Comparison of ENCODE assay signal across 8 cellular contexts in the genomic region with DNA sequence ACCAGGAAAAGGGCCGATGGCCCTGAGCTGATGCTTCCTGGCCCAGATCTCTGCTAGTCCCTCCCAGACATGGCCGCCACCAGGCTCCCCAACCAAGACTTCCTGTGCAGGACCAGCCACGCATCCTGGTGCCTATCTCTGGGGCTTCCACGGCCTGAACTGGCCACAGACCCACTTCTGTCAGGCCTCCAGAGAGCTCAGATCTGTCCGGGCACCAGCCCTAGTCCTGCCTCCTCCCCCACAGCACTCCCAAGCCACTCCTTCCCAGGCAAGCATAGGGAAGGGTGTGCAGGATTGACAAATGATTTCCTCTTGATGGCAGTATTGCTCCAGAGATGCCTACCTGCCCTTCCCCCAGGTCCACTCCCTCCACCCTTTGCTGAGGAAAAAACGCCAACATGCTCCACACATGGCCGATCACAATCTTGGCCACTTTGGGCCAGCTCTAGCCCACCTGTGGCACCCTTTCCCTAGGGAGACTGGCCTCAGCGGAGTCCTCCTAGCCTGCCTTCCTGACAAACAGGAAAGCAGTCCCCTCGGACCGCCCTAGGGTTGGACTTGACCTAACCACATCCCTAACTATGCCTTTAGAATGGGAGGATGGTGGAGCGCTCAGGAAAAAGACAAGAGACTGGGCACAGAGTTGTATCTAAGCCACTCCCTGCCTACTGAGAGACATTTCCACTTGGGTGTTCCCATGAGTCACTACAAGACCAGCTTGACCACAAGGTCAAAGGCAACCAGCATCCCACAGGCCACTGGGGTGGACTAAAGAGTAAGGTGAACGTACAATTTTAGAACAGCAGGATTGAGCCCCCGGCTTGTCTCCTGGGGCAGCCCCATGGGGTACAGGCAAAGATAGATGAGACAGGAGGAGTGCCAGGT.
DNase-seq lines count a peak whose midpoint lies in the region; ATAC-seq and TF ChIP-seq lines count a peak whose summit lies in the region.

No MANE protein-coding gene starts in this region.

- H4K20me1 ChIP-seq in SU-DHL-6 (ENCODE audit: low read depth, low read length), result no peaks in the 10 kb centered on the region

- intact Hi-C loops in gastrocnemius medialis (cut with DNase I; ENCODE audit: low total_unique reads), result no loop called here

- in situ Hi-C loops in gastrocnemius medialis (cut with MboI; ENCODE audit: low sequenced_read_pairs in 4 of 4), result no loop called here

- no peaks in the 10 kb centered on the region for H3K4me1 ChIP-seq in gastrocnemius medialis

- DNase-seq in DMS53 treated with DMSO at 0.1 percent for 48 hours (lab: John Stamatoyannopoulos, UW; ENCODE audit: unreplicated experiment), result peak; percentile 55
- DNase-seq in HT1080 (ENCODE audit: low read depth), result peak; percentile 74
- peak; percentile 80 for DNase-seq in glomerular visceral epithelial cell (ENCODE audit: extremely low spot score)
- DNase-seq in gastrocnemius medialis, result no peak
- DNase-seq in activated gamma-delta T cell treated with Interleukin-2 at 50 U/mL for 16 hours, result no peak
- no peak for DNase-seq in OCI-M1 (lab: John Stamatoyannopoulos, UW)

- H3K4me2 ChIP-seq in SU-DHL-6 (ENCODE audit: low read depth, low read length, poor library complexity, severe bottlenecking), result peak overlapping the region; percentile 52

- H3F3A ChIP-seq in SU-DHL-6 (ENCODE audit: insufficient read depth), result no peaks in the 10 kb centered on the region

- H3K36me3 ChIP-seq in SU-DHL-6 (ENCODE audit: low read length) (no peaks in the 10 kb centered on the region), gastrocnemius medialis (no peaks in the 10 kb centered on the region)

- H3K27me3 ChIP-seq in SU-DHL-6 (ENCODE audit: low read length) (no peaks in the 10 kb centered on the region), gastrocnemius medialis (no peaks in the 10 kb centered on the region)

- no peaks in the 10 kb centered on the region for H3K9me3 ChIP-seq in SU-DHL-6 (ENCODE audit: insufficient read depth, low read length)
- H3K9me3 ChIP-seq in gastrocnemius medialis, result no peaks in the 10 kb centered on the region

- TF ChIP-seq CTCF in SU-DHL-6 (IDR thresholded peaks at IDR 0.05; ENCODE audit: insufficient read depth, low read length, poor library complexity, severe bottlenecking), result no peak
- peak in 3 of 5 experiments; percentile 41 to 78 (median 48) for TF ChIP-seq CTCF in gastrocnemius medialis (IDR thresholded peaks at IDR 0.05 in 4 of 5, conservative IDR thresholded peaks at IDR 0.05 in 1 of 5)

- no peak for TF ChIP-seq POLR2A in gastrocnemius medialis (IDR thresholded peaks at IDR 0.05)

- no peak overlapping the region for H2AFZ ChIP-seq in SU-DHL-6 (ENCODE audit: low read depth, low read length, severe bottlenecking)

- ATAC-seq in GM21367 (IDR thresholded peaks at IDR 0.05; ENCODE audit: unreplicated experiment), result peak; percentile 63
- no peak for ATAC-seq in gastrocnemius medialis

- no peaks in the 10 kb centered on the region for H3K79me2 ChIP-seq in SU-DHL-6 (ENCODE audit: insufficient read depth, low read length)

- H3K9ac ChIP-seq in SU-DHL-6 (ENCODE audit: low read length), result peak overlapping the region; percentile 32

- no peaks in the 10 kb centered on the region for H3K9me2 ChIP-seq in SU-DHL-6 (replicated peaks; ENCODE audit: insufficient read depth, low read length)

- H3K4me3 ChIP-seq in SU-DHL-6 (ENCODE audit: insufficient read depth, low read length, poor library complexity, severe bottlenecking) (no peak overlapping the region), gastrocnemius medialis (peak overlapping the region in 2 of 4 donors; percentile 40 to 41)

- H3K27ac ChIP-seq in SU-DHL-6 (ENCODE audit: low read depth, low read length), result peak overlapping the region; percentile 82
- H3K27ac ChIP-seq in gastrocnemius medialis, result peak overlapping the region in 1 of 4 donors; percentile 13

Comparison
In these comparisons a context has a peak if more than half of its experiments do, and no peak if none do; other contexts are left out.
1. DNase-seq: peak in DMS53 treated with DMSO at 0.1 percent for 48 hours (single experiment), HT1080 (single experiment) and glomerular visceral epithelial cell (single experiment); none in gastrocnemius medialis (0 of 2), activated gamma-delta T cell treated with Interleukin-2 at 50 U/mL for 16 hours (single experiment) and OCI-M1 (single experiment).